9 cellular contexts compared by ENCODE assay signal in the genomic region with DNA sequence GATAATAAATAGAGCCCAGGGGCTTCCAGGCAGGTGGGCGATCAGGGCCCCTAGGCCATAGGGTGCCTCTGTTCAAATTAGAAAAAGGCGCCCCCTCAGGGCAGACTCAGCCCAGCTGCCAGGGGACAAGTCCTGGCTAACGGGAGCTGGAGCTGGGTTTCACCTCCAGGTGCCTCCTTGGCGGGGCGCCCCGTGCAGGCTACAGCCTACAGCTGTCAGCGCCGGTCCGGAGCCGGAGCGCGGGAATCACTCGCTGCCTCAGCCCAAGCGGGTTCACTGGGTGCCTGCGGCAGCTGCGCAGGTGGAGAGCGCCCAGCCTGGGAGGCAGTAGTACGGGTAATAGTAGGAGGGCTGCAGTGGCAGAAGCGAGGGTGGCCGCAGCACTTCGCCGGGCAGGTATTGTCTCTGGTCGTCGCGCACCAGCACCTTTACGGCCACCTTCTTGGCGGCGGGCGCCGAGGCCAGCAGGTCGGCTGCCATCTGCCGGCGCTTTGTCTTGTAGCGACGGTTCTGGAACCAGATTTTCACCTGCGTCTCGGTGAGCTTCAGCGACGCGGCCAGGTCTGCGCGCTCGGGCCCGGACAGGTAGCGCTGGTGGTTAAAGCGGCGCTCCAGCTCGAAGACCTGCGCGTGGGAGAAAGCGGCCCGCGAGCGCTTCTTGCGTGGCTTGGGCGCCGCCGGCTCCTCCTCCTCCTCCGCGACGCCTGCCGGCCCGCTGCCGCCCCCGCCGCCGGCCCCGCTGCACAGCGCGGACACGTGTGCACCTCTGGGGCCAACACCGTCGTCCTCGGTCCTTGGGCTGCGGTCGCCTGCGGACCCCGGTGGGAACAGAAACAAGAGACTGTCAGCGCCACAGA. TPM values are rescaled to one million over a fixed set of nuclear protein-coding genes. Genes with fewer than 3 reads are reported as not detected.
DNase-seq lines count a peak whose midpoint lies in the region; ATAC-seq and TF ChIP-seq lines count a peak whose summit lies in the region.
"Had no signal": no experiment of that assay in that cellular context is flagged by ENCODE, and none has a peak within 500 bp of the region (broad histone marks: within the 10 kb centered on the region; RNA-seq: fewer than 3 reads in every experiment).

No MANE protein-coding gene starts in this region.

- peak overlapping the region; percentile 45 for H3K27ac Mint-ChIP-seq in T-helper 1 cell treated with Interleukin-12 subunit alpha and Interleukin-12 subunit beta and Interleukin-4 antibody, amounts not matched to agents 30 μg/mL and 1 μg/mL, for 36 hours
- no peak overlapping the region for H3K27ac Mint-ChIP-seq in glutamatergic neuron (ENCODE audit: unreplicated experiment)
- no peak overlapping the region for H3K27ac Mint-ChIP-seq in stimulated activated memory B cell treated with anti-CD40 and anti-IgM and Interleukin-4, amounts not matched to agents 10 μg/mL and 1 μg/mL and 100 μg/mL, for 72 hours

- no peak for ATAC-seq in stimulated activated memory B cell treated with anti-CD40 and anti-IgM and Interleukin-4, amounts not matched to agents 10 μg/mL and 1 μg/mL and 100 μg/mL, for 72 hours
- ATAC-seq in PC-3 (no peak), HG03457 (IDR thresholded peaks at IDR 0.05; ENCODE audit: unreplicated experiment) (no peak)

- peak; percentile 51 for DNase-seq in stimulated activated CD4-positive, alpha-beta T cell treated with anti-CD3 and anti-CD28 coated beads, Interleukin-4, amount 100 ng/mL, for 1 hour
- DNase-seq in stimulated activated CD4-positive, alpha-beta T cell treated with anti-CD3 and anti-CD28 coated beads, Interleukin-12 subunit alpha, Interleukin-12 subunit beta, amount 100 ng/mL, for 4 hours: no peak
- DNase-seq in glutamatergic neuron (peak; percentile 41), PC-3 (no peak), OCI-M2 (lab: John Stamatoyannopoulos, UW; ENCODE audit: unreplicated experiment) (no peak)

- H3F3A ChIP-seq in PC-3 (ENCODE audit: low read length, unreplicated experiment): no peaks in the 10 kb centered on the region

- CTCF ChIA-PET in PC-3 (lab: Charles Lee): no interaction called here

- peaks cover 11% of the 10 kb centered on the region for H3K9me3 Mint-ChIP-seq in T-helper 1 cell treated with Interleukin-12 subunit alpha and Interleukin-12 subunit beta and Interleukin-4 antibody, amounts not matched to agents 30 μg/mL and 1 μg/mL, for 36 hours
- H3K9me3 Mint-ChIP-seq in glutamatergic neuron (ENCODE audit: unreplicated experiment): peaks cover 15% of the 10 kb centered on the region
- H3K9me3 Mint-ChIP-seq in stimulated activated memory B cell treated with anti-CD40 and anti-IgM and Interleukin-4, amounts not matched to agents 10 μg/mL and 1 μg/mL and 100 μg/mL, for 72 hours: peaks cover 10% of the 10 kb centered on the region

- no peaks in the 10 kb centered on the region for H3K36me3 ChIP-seq in PC-3 (ENCODE audit: low read depth, low read length)

- TF ChIP-seq CTCF in glutamatergic neuron (IDR thresholded peaks at IDR 0.05; ENCODE audit: partially characterized antibody, unreplicated experiment) (peak; percentile 31), PC-3 (conservative IDR thresholded peaks at IDR 0.05; ENCODE audit: low read depth, low read length) (no peak)

- no TSS peak for BruUV-seq in PC-3 (replicated peaks; lab: Mats Ljungman, UMichigan)

- H3K27me3 ChIP-seq in PC-3 (ENCODE audit: low read length): peaks cover 45% of the 10 kb centered on the region

- H2AFZ ChIP-seq in PC-3 (ENCODE audit: low read length): no peak overlapping the region

- H3K27ac ChIP-seq in PC-3 (ENCODE audit: low read length): no peak overlapping the region
- H3K27ac ChIP-seq: skin epidermis had no signal

- no peaks in the 10 kb centered on the region for H4K20me1 ChIP-seq in PC-3 (ENCODE audit: low read length)

- H3K36me3 Mint-ChIP-seq in T-helper 1 cell treated with Interleukin-12 subunit alpha and Interleukin-12 subunit beta and Interleukin-4 antibody, amounts not matched to agents 30 μg/mL and 1 μg/mL, for 36 hours (ENCODE audit: low read depth): peaks cover 7% of the 10 kb centered on the region
- no peaks in the 10 kb centered on the region for H3K36me3 Mint-ChIP-seq in glutamatergic neuron (ENCODE audit: unreplicated experiment)
- H3K36me3 Mint-ChIP-seq in stimulated activated memory B cell treated with anti-CD40 and anti-IgM and Interleukin-4, amounts not matched to agents 10 μg/mL and 1 μg/mL and 100 μg/mL, for 72 hours: peaks cover 10% of the 10 kb centered on the region

- H3K4me1 Mint-ChIP-seq in T-helper 1 cell treated with Interleukin-12 subunit alpha and Interleukin-12 subunit beta and Interleukin-4 antibody, amounts not matched to agents 30 μg/mL and 1 μg/mL, for 36 hours (ENCODE audit: low read depth): peaks cover 24% of the 10 kb centered on the region
- H3K4me1 Mint-ChIP-seq in glutamatergic neuron (ENCODE audit: low read depth, unreplicated experiment): no peaks in the 10 kb centered on the region
- peaks cover 32% of the 10 kb centered on the region for H3K4me1 Mint-ChIP-seq in stimulated activated memory B cell treated with anti-CD40 and anti-IgM and Interleukin-4, amounts not matched to agents 10 μg/mL and 1 μg/mL and 100 μg/mL, for 72 hours

- no peak overlapping the region for H3K4me2 ChIP-seq in PC-3 (ENCODE audit: low read length)

- H3K9me3 ChIP-seq in PC-3 (ENCODE audit: low read length): no peaks in the 10 kb centered on the region

- H3K4me3 ChIP-seq in PC-3 (ENCODE audit: low read length): no peak overlapping the region
- H3K4me3 ChIP-seq: skin epidermis had no signal

- peaks cover 5% of the 10 kb centered on the region for H3K4me1 ChIP-seq in PC-3 (ENCODE audit: insufficient read depth, low read length)

- no peaks in the 10 kb centered on the region for H3K79me2 ChIP-seq in PC-3 (ENCODE audit: low read length)

- H3K9me2 ChIP-seq in PC-3 (replicated peaks; ENCODE audit: low read length): no peaks in the 10 kb centered on the region

- H3K9ac ChIP-seq in PC-3 (ENCODE audit: low read length): no peak overlapping the region

- H3K4me3 Mint-ChIP-seq in T-helper 1 cell treated with Interleukin-12 subunit alpha and Interleukin-12 subunit beta and Interleukin-4 antibody, amounts not matched to agents 30 μg/mL and 1 μg/mL, for 36 hours: no peak overlapping the region
- H3K4me3 Mint-ChIP-seq in glutamatergic neuron (ENCODE audit: unreplicated experiment): peak overlapping the region; percentile 57
- peak overlapping the region; percentile 18 for H3K4me3 Mint-ChIP-seq in stimulated activated memory B cell treated with anti-CD40 and anti-IgM and Interleukin-4, amounts not matched to agents 10 μg/mL and 1 μg/mL and 100 μg/mL, for 72 hours

- POLR2A ChIA-PET in PC-3 (lab: Charles Lee; ENCODE audit: unreplicated experiment): no interaction called here

- H3K27me3 Mint-ChIP-seq in T-helper 1 cell treated with Interleukin-12 subunit alpha and Interleukin-12 subunit beta and Interleukin-4 antibody, amounts not matched to agents 30 μg/mL and 1 μg/mL, for 36 hours (ENCODE audit: low read depth): peaks cover 86% of the 10 kb centered on the region
- peaks cover 43% of the 10 kb centered on the region for H3K27me3 Mint-ChIP-seq in glutamatergic neuron (ENCODE audit: unreplicated experiment)
- peaks cover 90% of the 10 kb centered on the region for H3K27me3 Mint-ChIP-seq in stimulated activated memory B cell treated with anti-CD40 and anti-IgM and Interleukin-4, amounts not matched to agents 10 μg/mL and 1 μg/mL and 100 μg/mL, for 72 hours

- intact Hi-C loops in PC-3 (cut with micrococcal nuclease): no loop called here

RNA-seq across cellular contexts. Expression of a gene that starts 2.4 kb away (rescaled TPM):
- total RNA-seq in glutamatergic neuron (ENCODE audit: unreplicated experiment) (0.25 TPM), PC-3 (2014; rRNA removed) (0.07 TPM in 1 of 2 replicates, not detected in the other)

RNA-seq across cellular contexts. Expression of a gene that starts 57.8 kb away (rescaled TPM):
- total RNA-seq in glutamatergic neuron (ENCODE audit: unreplicated experiment) (12.7 TPM), PC-3 (2014; rRNA removed) (4.9 and 10.4 TPM in 2 replicates)

Comparison
In these comparisons a context has a peak if more than half of its experiments do, and no peak if none do; other contexts are left out.
1. DNase-seq: peak in stimulated activated CD4-positive, alpha-beta T cell treated with anti-CD3 and anti-CD28 coated beads, Interleukin-4, amount 100 ng/mL, for 1 hour (single experiment) and glutamatergic neuron (single experiment); none in stimulated activated CD4-positive, alpha-beta T cell treated with anti-CD3 and anti-CD28 coated beads, Interleukin-12 subunit alpha, Interleukin-12 subunit beta, amount 100 ng/mL, for 4 hours (single experiment), PC-3 (single experiment) and OCI-M2 (single experiment).